1 cellular context compared by ENCODE assay signal in genomic region chr9:114494776-114495569, GRCh38.
TF ChIP-seq lines count a peak whose summit lies in the region.

No MANE protein-coding gene starts in this region.

TF ChIP-seq in IMR-90, 13 proteins besides CTCF, POLR2A, EP300 and RAD21 (continued from another document):
- TF ChIP-seq, protein P1, sequence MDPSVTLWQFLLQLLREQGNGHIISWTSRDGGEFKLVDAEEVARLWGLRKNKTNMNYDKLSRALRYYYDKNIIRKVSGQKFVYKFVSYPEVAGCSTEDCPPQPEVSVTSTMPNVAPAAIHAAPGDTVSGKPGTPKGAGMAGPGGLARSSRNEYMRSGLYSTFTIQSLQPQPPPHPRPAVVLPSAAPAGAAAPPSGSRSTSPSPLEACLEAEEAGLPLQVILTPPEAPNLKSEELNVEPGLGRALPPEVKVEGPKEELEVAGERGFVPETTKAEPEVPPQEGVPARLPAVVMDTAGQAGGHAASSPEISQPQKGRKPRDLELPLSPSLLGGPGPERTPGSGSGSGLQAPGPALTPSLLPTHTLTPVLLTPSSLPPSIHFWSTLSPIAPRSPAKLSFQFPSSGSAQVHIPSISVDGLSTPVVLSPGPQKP (IDR thresholded peaks at IDR 0.05; ENCODE audit: borderline replicate concordance, low read depth, low read length): no peak
- TF ChIP-seq CHD1 (IDR thresholded peaks at IDR 0.05; ENCODE audit: low read depth, low read length) (no peak), BHLHE40 (IDR thresholded peaks at IDR 0.05; ENCODE audit: low read depth, low read length) (no peak), MAZ (IDR thresholded peaks at IDR 0.05; ENCODE audit: borderline replicate concordance, low read depth, low read length) (no peak), NFE2L2 (IDR thresholded peaks at IDR 0.05; ENCODE audit: low read depth, low read length) (no peak), RFX5 (IDR thresholded peaks at IDR 0.05; ENCODE audit: low read depth, low read length) (no peak), SMC3 (IDR thresholded peaks at IDR 0.05; ENCODE audit: low read depth, low read length) (no peak), MAFK (IDR thresholded peaks at IDR 0.05; ENCODE audit: low read depth, low read length) (no peak), MXI1 (IDR thresholded peaks at IDR 0.05; ENCODE audit: borderline replicate concordance, low read depth, low read length) (no peak), CEBPB (IDR thresholded peaks at IDR 0.05; ENCODE audit: low read depth, low read length) (no peak)
TF ChIP-seq in IMR-90: peak in this region for 0.
